In genomic region chr17:8223356-8224063, GRCh38 we compare ENCODE assay signal across 1 cellular context.
TF ChIP-seq lines count a peak whose summit lies in the region.

No MANE protein-coding gene starts in this region.

TF ChIP-seq in A549, 52 proteins besides CTCF, POLR2A, EP300 and RAD21 (continued from another document):
- TF ChIP-seq REST (IDR thresholded peaks at IDR 0.05) (no peak), E2F6 (IDR thresholded peaks at IDR 0.05; ENCODE audit: borderline replicate concordance, low read depth) (peak; percentile 83), PHF8 (IDR thresholded peaks at IDR 0.05; ENCODE audit: borderline replicate concordance, low read depth) (peak; percentile 17; the same call in 1 of the 2 replicates)
